In genomic region chr21:35377505-35378090, GRCh38 we compare ENCODE assay signal across 1 cellular context.
TF ChIP-seq lines count a peak whose summit lies in the region.

No MANE protein-coding gene starts in this region.

TF ChIP-seq in IMR-90, 13 proteins besides CTCF, POLR2A, EP300 and RAD21 (continued from another document):
- TF ChIP-seq NFE2L2 (IDR thresholded peaks at IDR 0.05; ENCODE audit: low read depth, low read length) (no peak), RFX5 (IDR thresholded peaks at IDR 0.05; ENCODE audit: low read depth, low read length) (no peak), FOS (IDR thresholded peaks at IDR 0.05; ENCODE audit: low read depth, low read length) (no peak)
TF ChIP-seq in IMR-90: peak in this region for 1.
